ENCODE assay signal across 23 cellular contexts in genomic region chr11:88478136-88478785, GRCh38.
DNase-seq lines count a peak whose midpoint lies in the region; FAIRE-seq and TF ChIP-seq lines count a peak whose summit lies in the region.
"Had no signal": no experiment of that assay in that cellular context is flagged by ENCODE, and none has a peak within 500 bp of the region (broad histone marks: within the 10 kb centered on the region; RNA-seq: fewer than 3 reads in every experiment).

No MANE protein-coding gene starts in this region.

- H3K4me3 ChIP-seq in GM23248: no peak overlapping the region
- no peak overlapping the region for H3K4me3 ChIP-seq in keratinocyte (ENCODE audit: control insufficient read depth in 2 of 3, extremely low read depth in 1 of 3, insufficient read depth in 2 of 3, low read depth in 1 of 3, low read length in 3 of 3)
- H3K4me3 ChIP-seq: BLaER1 treated with 17β-estradiol and CSF1 and Interleukin-3, amounts not matched to agents 10 nM and 100 nM; left lung; upper lobe of left lung had no signal

- 80 to 81% methylated on average over 4 of the region's 4 CpGs for WGBS in GM23248 (ENCODE audit: low coverage in 1 of 2, low lambda C conversion rate in 2 of 2, missing lambda C conversion rate in 2 of 2), 2 experiments

- H3K27ac ChIP-seq in GM23248 (no peak overlapping the region), keratinocyte (ENCODE audit: control insufficient read depth, insufficient read depth, low read length) (no peak overlapping the region)
- H3K27ac ChIP-seq: BLaER1 treated with 17β-estradiol and CSF1 and Interleukin-3, amounts not matched to agents 10 nM and 100 nM; left lung; neutrophil; upper lobe of left lung; VCaP had no signal

- H2AFZ ChIP-seq in GM23248 (no peak overlapping the region), keratinocyte (ENCODE audit: control insufficient read depth, low read length) (peak overlapping the region; percentile 4)

- H3K27me3 ChIP-seq in GM23248 (replicated peaks; ENCODE audit: insufficient read depth): no peaks in the 10 kb centered on the region
- H3K27me3 ChIP-seq in keratinocyte (ENCODE audit: control insufficient read depth, extremely low read depth, insufficient read depth, low read length): no peaks in the 10 kb centered on the region
- H3K27me3 ChIP-seq: BLaER1 treated with 17β-estradiol and CSF1 and Interleukin-3, amounts not matched to agents 10 nM and 100 nM; left lung; neutrophil; upper lobe of left lung had no signal

- H3K9ac ChIP-seq in GM23248 (no peak overlapping the region), keratinocyte (ENCODE audit: control insufficient read depth, extremely low read depth, insufficient read depth, low read length) (no peak overlapping the region)
- H3K9ac ChIP-seq: BLaER1 treated with 17β-estradiol and CSF1 and Interleukin-3, amounts not matched to agents 10 nM and 100 nM had no signal

- no peak for TF ChIP-seq CTCF in keratinocyte (optimal IDR thresholded peaks at IDR 0.05 in 1 of 3, IDR thresholded peaks at IDR 0.05 in 1 of 3, conservative IDR thresholded peaks at IDR 0.05 in 1 of 3; ENCODE audit: extremely low read depth in 1 of 3, insufficient read depth in 2 of 3, low read length in 3 of 3)

- H3K79me2 ChIP-seq in GM23248 (ENCODE audit: insufficient read depth) (no peaks in the 10 kb centered on the region), keratinocyte (ENCODE audit: control insufficient read depth, insufficient read depth, low read length) (no peaks in the 10 kb centered on the region)

- H4K20me1 ChIP-seq in GM23248 (ENCODE audit: insufficient read depth) (no peaks in the 10 kb centered on the region), keratinocyte (ENCODE audit: control insufficient read depth, extremely low read depth, insufficient read depth, low read length) (no peaks in the 10 kb centered on the region)
- H4K20me1 ChIP-seq: BLaER1 treated with 17β-estradiol and CSF1 and Interleukin-3, amounts not matched to agents 10 nM and 100 nM had no signal

- H3K9me1 ChIP-seq in keratinocyte (ENCODE audit: control insufficient read depth, extremely low read depth, insufficient read depth, low read length): no peaks in the 10 kb centered on the region

- peak; percentile 33 for DNase-seq in GM23248
- peak; percentile 72 for DNase-seq in NCI-H1694 treated with DMSO at 0.1 percent for 48 hours (lab: John Stamatoyannopoulos, UW)
- DNase-seq in NCI-H524 treated with DMSO at 0.1 percent for 48 hours (lab: John Stamatoyannopoulos, UW): peak; percentile 17
- no peak for DNase-seq in keratinocyte (ENCODE audit: low read depth, low spot score)
- no peak for DNase-seq in SW 1271 (lab: John Stamatoyannopoulos, UW)
- no peak for DNase-seq in GOT3 (lab: John Stamatoyannopoulos, UW)
- DNase-seq in NCI-H146 (lab: John Stamatoyannopoulos, UW): no peak
- DNase-seq in activated CD4-positive, CD25-positive, alpha-beta regulatory T cell treated with anti-CD3 and anti-CD28 coated beads, Interleukin-2, amount 50 U/mL, for 72 hours: no peak
- DNase-seq: activated CD4-positive, alpha-beta T cell treated with anti-CD3 and anti-CD28 coated beads, Interleukin-2, amount 10 ng/mL, durations not matched to agents 24 days and 14 days; activated gamma-delta T cell; activated naive CD8-positive, alpha-beta T cell treated with anti-CD3 and anti-CD28 coated beads, Interleukin-2, amount 50 U/mL, for 24 hours; activated T-cell treated with anti-CD3 and anti-CD28 coated beads, Interleukin-2, amount 50 U/mL, for 24 hours; GDM1; Karpas-422; left lung; mesendoderm; NCI-H1930; stimulated activated naive B cell treated with anti-CD40 and anti-IgM and Interleukin-4, amounts not matched to agents 10 μg/mL and 1 μg/mL and 100 μg/mL, for 72 hours; upper lobe of left lung had no signal

- no peak overlapping the region for H3K4me2 ChIP-seq in GM23248 (ENCODE audit: unreplicated experiment)
- H3K4me2 ChIP-seq in keratinocyte (ENCODE audit: control insufficient read depth, extremely low read depth, insufficient read depth, low read depth, low read length): no peak overlapping the region
- H3K4me2 ChIP-seq: BLaER1 treated with 17β-estradiol and CSF1 and Interleukin-3, amounts not matched to agents 10 nM and 100 nM had no signal

- in situ Hi-C loops in GM23248 (cut with MboI): no loop called here

- no peak for FAIRE-seq in keratinocyte (lab: Jason Lieb, UNC)
- FAIRE-seq: endometrium had no signal

- H3K9me3 ChIP-seq in GM23248 (ENCODE audit: low read depth) (no peaks in the 10 kb centered on the region), keratinocyte (ENCODE audit: control insufficient read depth, low read depth, low read length) (no peaks in the 10 kb centered on the region)
- H3K9me3 ChIP-seq: BLaER1 treated with 17β-estradiol and CSF1 and Interleukin-3, amounts not matched to agents 10 nM and 100 nM; left lung; neutrophil; upper lobe of left lung had no signal

- H3F3A ChIP-seq in GM23248 (ENCODE audit: insufficient read depth): peaks cover 37% of the 10 kb centered on the region

- H3K9me2 ChIP-seq in GM23248 (ENCODE audit: insufficient read depth): no peaks in the 10 kb centered on the region

- H3K4me1 ChIP-seq in GM23248 (ENCODE audit: insufficient read depth) (peaks cover 53% of the 10 kb centered on the region), keratinocyte (ENCODE audit: control insufficient read depth, extremely low read depth, insufficient read depth, low read length) (peaks cover 23% of the 10 kb centered on the region)
- H3K4me1 ChIP-seq: left lung, upper lobe of left lung had no signal

- H3K36me3 ChIP-seq in GM23248 (ENCODE audit: low read depth): no peaks in the 10 kb centered on the region
- H3K36me3 ChIP-seq in keratinocyte (ENCODE audit: control insufficient read depth in 2 of 2, extremely low read depth in 1 of 2, insufficient read depth in 2 of 2, low read length in 2 of 2): no peaks in the 10 kb centered on the region
- H3K36me3 ChIP-seq: BLaER1 treated with 17β-estradiol and CSF1 and Interleukin-3, amounts not matched to agents 10 nM and 100 nM; left lung; neutrophil; upper lobe of left lung had no signal

- dilution Hi-C loops in keratinocyte (cut with MboI; ENCODE audit: extremely low pct_ligation_motif_present, low sequenced_read_pairs): no loop called here

Comparison
In these comparisons a context has a peak if more than half of its experiments do, and no peak if none do; other contexts are left out.
1. DNase-seq: peak in GM23248 (single experiment), NCI-H1694 treated with DMSO at 0.1 percent for 48 hours (single experiment) and NCI-H524 treated with DMSO at 0.1 percent for 48 hours (single experiment); none in keratinocyte (single experiment), SW 1271 (0 of 2), GOT3 (single experiment), NCI-H146 (single experiment) and activated CD4-positive, CD25-positive, alpha-beta regulatory T cell treated with anti-CD3 and anti-CD28 coated beads, Interleukin-2, amount 50 U/mL, for 72 hours (single experiment).